In genomic region chr17:41919840-41920579, GRCh38 we compare ENCODE assay signal across 1 cellular context.
A peak's percentile ranks its signal among the peaks of the same experiment; 100 is the strongest.
TF ChIP-seq lines count a peak whose summit lies in the region.

No MANE protein-coding gene starts in this region.

TF ChIP-seq in H1, 55 proteins besides CTCF, POLR2A, EP300 and RAD21:
- TF ChIP-seq ASH2L (IDR thresholded peaks at IDR 0.05; ENCODE audit: low read length): peak; percentile 30
- peak; percentile 90 for TF ChIP-seq CEBPB (IDR thresholded peaks at IDR 0.05; ENCODE audit: low read depth, low read length)
- no peak for TF ChIP-seq GTF2F1 (IDR thresholded peaks at IDR 0.05; ENCODE audit: borderline replicate concordance, low read depth, low read length)
- no peak for TF ChIP-seq GABPA (IDR thresholded peaks at IDR 0.05; ENCODE audit: borderline replicate concordance, insufficient read depth, low read length)
